Comparison of ENCODE assay signal across 21 cellular contexts in the genomic region with DNA sequence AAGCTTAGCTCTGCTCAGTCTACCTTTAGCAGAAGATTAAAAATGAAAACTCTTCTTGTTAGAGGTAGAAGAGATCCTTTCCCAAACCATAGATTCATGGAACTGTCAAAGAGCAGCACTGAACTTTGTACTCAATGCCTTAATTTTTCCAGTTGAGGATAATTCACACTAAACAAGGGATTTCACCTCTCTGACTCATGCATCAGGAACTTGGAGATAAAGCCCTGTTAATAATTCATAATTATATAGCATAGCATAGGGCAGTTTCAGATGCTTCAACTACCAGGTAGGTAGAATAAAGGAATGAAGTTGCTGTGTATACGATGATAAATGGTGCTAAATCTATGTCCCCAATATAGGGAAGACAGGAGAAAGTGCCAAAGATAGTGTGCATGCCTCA.
"Had no signal": no experiment of that assay in that cellular context is flagged by ENCODE, and none has a peak within 500 bp of the region (broad histone marks: within the 10 kb centered on the region; RNA-seq: fewer than 3 reads in every experiment).

No MANE protein-coding gene starts in this region.

- H3K36me3 ChIP-seq: gastrocnemius medialis, lower lobe of right lung, neutrophil, right lobe of liver, tibial nerve, upper lobe of left lung had no signal

- H3K4me3 ChIP-seq: gastrocnemius medialis, lower lobe of right lung, right lobe of liver, smooth muscle cell, testis, tibial nerve, upper lobe of left lung had no signal

- FAIRE-seq: kidney had no signal

- DNase-seq: cerebellar nuclear complex; cortex of kidney; effector CD4-positive, alpha-beta T cell; foreskin fibroblast; gastrocnemius medialis; kidney; left ventricle myocardium superior; lower lobe of right lung; natural killer cell; right lobe of liver; stimulated activated CD4-positive, alpha-beta T cell treated with anti-CD3 and anti-CD28 coated beads, Interleukin-12 subunit alpha, Interleukin-12 subunit beta, amount 100 ng/mL, for 4 hours; stimulated activated CD4-positive, alpha-beta T cell treated with anti-CD3 and anti-CD28 coated beads, Interleukin-1b, Interleukin-23, amount 100 ng/mL, for 48 hours; stimulated activated CD4-positive, alpha-beta T cell treated with anti-CD3 and anti-CD28 coated beads, Interleukin-4, amount 100 ng/mL, for 24 hours; stimulated activated naive CD8-positive, alpha-beta T cell treated with anti-CD3 and anti-CD28 coated beads, Interleukin-15, Interleukin-2, amounts not matched to agents 100 U/mL and 50 U/mL, for 24 hours; testis; upper lobe of left lung had no signal

- H3K9me3 ChIP-seq: gastrocnemius medialis, lower lobe of right lung, neutrophil, right lobe of liver, testis, tibial nerve, upper lobe of left lung had no signal

- H3K4me1 ChIP-seq: gastrocnemius medialis, lower lobe of right lung, parathyroid adenoma, right lobe of liver, testis, tibial nerve, upper lobe of left lung had no signal

- H3K27me3 ChIP-seq: gastrocnemius medialis, neutrophil, right lobe of liver, testis, tibial nerve, upper lobe of left lung had no signal

- H3K27ac ChIP-seq: epithelial cell of prostate, gastrocnemius medialis, lower lobe of right lung, neutrophil, parathyroid adenoma, right lobe of liver, testis, tibial nerve, upper lobe of left lung had no signal
